12 cellular contexts compared by ENCODE assay signal in genomic region chr13:31807090-31807541, GRCh38.
DNase-seq lines count a peak whose midpoint lies in the region; ATAC-seq and TF ChIP-seq lines count a peak whose summit lies in the region.
"Had no signal": no experiment of that assay in that cellular context is flagged by ENCODE, and none has a peak within 500 bp of the region (broad histone marks: within the 10 kb centered on the region; RNA-seq: fewer than 3 reads in every experiment).

No MANE protein-coding gene starts in this region.

- H4K20me1 ChIP-seq in Karpas-422 (ENCODE audit: insufficient read depth, low read depth, low read length) (no peaks in the 10 kb centered on the region), GM23338 (replicated peaks; ENCODE audit: insufficient read depth) (no peaks in the 10 kb centered on the region)

- no peak overlapping the region for H3K4me3 Mint-ChIP-seq in T-cell
- no peak overlapping the region for H3K4me3 Mint-ChIP-seq in activated T-cell treated with anti-CD3 and anti-CD28 coated beads, Interleukin-2, amount 50 U/mL, for 24 hours
- H3K4me3 Mint-ChIP-seq in GM23338 = no peak overlapping the region
- H3K4me3 Mint-ChIP-seq: nephron progenitor cell had no signal

- no peak overlapping the region for H3K9ac ChIP-seq in Karpas-422 (ENCODE audit: low read length)

- no peaks in the 10 kb centered on the region for H3F3A ChIP-seq in GM23338 (replicated peaks; ENCODE audit: low read depth)

- H3K9me3 Mint-ChIP-seq in T-cell (peaks cover 8 to 16% (median 9%) of the 10 kb centered on the region in 3 donors), GM23338 (peaks cover 28% of the 10 kb centered on the region)
- peaks cover 9% of the 10 kb centered on the region for H3K9me3 Mint-ChIP-seq in activated T-cell treated with anti-CD3 and anti-CD28 coated beads, Interleukin-2, amount 50 U/mL, for 24 hours

- CTCF ChIA-PET in T-cell (lab: Charles Lee) = interaction anchor here in 1 of 2 donors (0.7 to 1.1 kb wide), 2 partner anchors 17 to 103 kb away, joined by 4 read pairs; no protein-coding TSS in a partner anchor

- peak; percentile 91 to 97 for DNase-seq in AML-193 (lab: John Stamatoyannopoulos, UW)
- peak; percentile 12 for DNase-seq in ELR (ENCODE audit: low read depth)
- DNase-seq in T-cell = peak in 28 of 34 experiments; percentile 3 to 52 (median 23)
- DNase-seq in epithelial cell of esophagus (ENCODE audit: low read depth) = peak; percentile 24
- DNase-seq in activated T-cell treated with anti-CD3 and anti-CD28 coated beads, Interleukin-2, amount 50 U/mL, for 24 hours = no peak
- DNase-seq in NCI-H2227 (lab: John Stamatoyannopoulos, UW; ENCODE audit: unreplicated experiment) = no peak
- no peak for DNase-seq in Karpas-422
- no peak for DNase-seq in GM23338 (ENCODE audit: low spot score)
- DNase-seq: EL; nephron progenitor cell; stimulated activated CD4-positive, alpha-beta T cell treated with anti-CD3 and anti-CD28 coated beads, Interleukin-2, amount 100 ng/mL, for 48 hours had no signal

- H3K4me1 Mint-ChIP-seq in T-cell = peaks cover 0 to 40% (median 11%) of the 10 kb centered on the region in 3 donors
- peaks cover 14% of the 10 kb centered on the region for H3K4me1 Mint-ChIP-seq in activated T-cell treated with anti-CD3 and anti-CD28 coated beads, Interleukin-2, amount 50 U/mL, for 24 hours (ENCODE audit: low read depth)
- no peaks in the 10 kb centered on the region for H3K4me1 Mint-ChIP-seq in GM23338

- H3K27ac Mint-ChIP-seq in T-cell (peak overlapping the region; percentile 40 to 69), GM23338 (no peak overlapping the region)
- no peak overlapping the region for H3K27ac Mint-ChIP-seq in activated T-cell treated with anti-CD3 and anti-CD28 coated beads, Interleukin-2, amount 50 U/mL, for 24 hours
- H3K27ac Mint-ChIP-seq: nephron progenitor cell had no signal

- H3K27ac ChIP-seq in Karpas-422 (ENCODE audit: low read length) (no peak overlapping the region), GM23338 (ENCODE audit: low read depth) (no peak overlapping the region)
- H3K27ac ChIP-seq: vagina had no signal

- POLR2A ChIA-PET in T-cell (lab: Charles Lee) = interaction anchor here (0.6 to 0.7 kb wide), 3 partner anchors 123 to 620 kb away, joined by 3 to 4 read pairs (median 3); no protein-coding TSS in a partner anchor

- H3K4me3 ChIP-seq in epithelial cell of esophagus (ENCODE audit: low read length) (no peak overlapping the region), Karpas-422 (ENCODE audit: low read length) (no peak overlapping the region), GM23338 (no peak overlapping the region)
- H3K4me3 ChIP-seq: vagina had no signal

- H3K27me3 Mint-ChIP-seq in T-cell (peaks cover 0 to 4% of the 10 kb centered on the region in 2 donors), GM23338 (ENCODE audit: insufficient read depth, low read depth, poor library complexity) (no peaks in the 10 kb centered on the region)
- no peaks in the 10 kb centered on the region for H3K27me3 Mint-ChIP-seq in activated T-cell treated with anti-CD3 and anti-CD28 coated beads, Interleukin-2, amount 50 U/mL, for 24 hours

- no peak for TF ChIP-seq CTCF in epithelial cell of esophagus (IDR thresholded peaks at IDR 0.05; ENCODE audit: insufficient read depth, low read depth, low read length, missing control alignments)
- TF ChIP-seq CTCF in GM23338 (conservative IDR thresholded peaks at IDR 0.05; ENCODE audit: low read depth in 2 of 2) = no peak

- H2AFZ ChIP-seq in Karpas-422 (ENCODE audit: low read length) (no peak overlapping the region), GM23338 (no peak overlapping the region)

- no peaks in the 10 kb centered on the region for H3K9me3 ChIP-seq in Karpas-422 (ENCODE audit: low read length)
- H3K9me3 ChIP-seq: vagina had no signal

- H3K36me3 Mint-ChIP-seq in T-cell (no peaks in the 10 kb centered on the region), GM23338 (ENCODE audit: low read depth) (peaks cover 22% of the 10 kb centered on the region)
- no peaks in the 10 kb centered on the region for H3K36me3 Mint-ChIP-seq in activated T-cell treated with anti-CD3 and anti-CD28 coated beads, Interleukin-2, amount 50 U/mL, for 24 hours (ENCODE audit: low read depth)

- H3K9me2 ChIP-seq in Karpas-422 (replicated peaks; ENCODE audit: insufficient read depth, low read length) (no peaks in the 10 kb centered on the region), GM23338 (ENCODE audit: insufficient read depth) (peaks cover 20% of the 10 kb centered on the region; the same call in 1 of the 2 replicates)

- H3K4me2 ChIP-seq in Karpas-422 (ENCODE audit: low read depth, low read length, poor library complexity, severe bottlenecking) = no peak overlapping the region
- no peak overlapping the region for H3K4me2 ChIP-seq in GM23338

- H3K79me2 ChIP-seq in Karpas-422 (ENCODE audit: low read length) (no peaks in the 10 kb centered on the region), GM23338 (replicated peaks; ENCODE audit: insufficient read depth) (no peaks in the 10 kb centered on the region)

- H3K27me3 ChIP-seq in Karpas-422 (ENCODE audit: low read length) = no peaks in the 10 kb centered on the region
- H3K27me3 ChIP-seq in GM23338 (ENCODE audit: insufficient read depth) = no peaks in the 10 kb centered on the region
- H3K27me3 ChIP-seq: vagina had no signal

- ATAC-seq in T-cell (replicated peaks in 1 of 4) = peak; percentile 61 to 82 (median 72)
- ATAC-seq in GM23338 = no peak

- H3K36me3 ChIP-seq in Karpas-422 (ENCODE audit: insufficient read depth, low read length) (no peaks in the 10 kb centered on the region), GM23338 (ENCODE audit: insufficient read depth) (no peaks in the 10 kb centered on the region)
- H3K36me3 ChIP-seq: vagina had no signal

- H3K4me1 ChIP-seq in Karpas-422 (ENCODE audit: low read length) (no peaks in the 10 kb centered on the region), GM23338 (ENCODE audit: insufficient read depth) (no peaks in the 10 kb centered on the region)
- H3K4me1 ChIP-seq: vagina had no signal

TF ChIP-seq in GM23338, 12 proteins besides CTCF, POLR2A, EP300 and RAD21 (continues in another document):
- TF ChIP-seq EZH2 (IDR thresholded peaks at IDR 0.05; ENCODE audit: low read depth, unreplicated experiment) (no peak), POLR2AphosphoS5 (IDR thresholded peaks at IDR 0.05; ENCODE audit: low read depth) (no peak), ETS1 (IDR thresholded peaks at IDR 0.05) (no peak)

Comparison
In these comparisons a context has a peak if more than half of its experiments do, and no peak if none do; other contexts are left out.
1. DNase-seq: peak in AML-193 (2 of 2), ELR (single experiment), T-cell (28 of 34) and epithelial cell of esophagus (single experiment); none in activated T-cell treated with anti-CD3 and anti-CD28 coated beads, Interleukin-2, amount 50 U/mL, for 24 hours (single experiment), NCI-H2227 (single experiment), Karpas-422 (single experiment) and GM23338 (single experiment).
2. H3K27ac Mint-ChIP-seq: peak in T-cell (2 of 2); none in activated T-cell treated with anti-CD3 and anti-CD28 coated beads, Interleukin-2, amount 50 U/mL, for 24 hours (single experiment) and GM23338 (single experiment).